19 cellular contexts compared by ENCODE assay signal in the genomic region with DNA sequence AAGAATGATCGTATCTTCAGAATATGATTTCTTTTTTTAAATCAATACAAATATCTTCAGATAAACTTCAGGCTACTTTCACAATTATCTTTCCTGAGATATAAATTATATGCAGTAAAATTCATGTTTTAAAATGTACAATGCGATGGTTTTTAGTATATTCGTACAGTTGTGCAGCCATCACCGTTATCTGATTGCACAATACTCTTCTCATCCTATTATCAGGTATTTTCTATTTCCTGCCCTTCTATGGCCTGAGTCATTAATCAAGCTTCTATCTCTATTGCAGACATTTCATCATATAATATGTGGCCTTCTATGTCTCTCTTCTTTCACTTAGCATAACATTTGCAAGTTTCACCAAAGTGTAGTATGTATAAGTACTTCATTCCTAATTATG.
DNase-seq lines count a peak whose midpoint lies in the region; ATAC-seq, FAIRE-seq and TF ChIP-seq lines count a peak whose summit lies in the region.
"Had no signal": no experiment of that assay in that cellular context is flagged by ENCODE, and none has a peak within 500 bp of the region (broad histone marks: within the 10 kb centered on the region; RNA-seq: fewer than 3 reads in every experiment).

No MANE protein-coding gene starts in this region.

- peaks cover 50% of the 10 kb centered on the region for H3K9me3 ChIP-seq in HepG2 (ENCODE audit: low read length)
- no peaks in the 10 kb centered on the region for H3K9me3 ChIP-seq in right lobe of liver
- no peaks in the 10 kb centered on the region for H3K9me3 ChIP-seq in H1 (ENCODE audit: insufficient read depth in 2 of 2, low read depth in 1 of 2, low read length in 1 of 2)
- H3K9me3 ChIP-seq: BLaER1, Caco-2 had no signal

- H3K27ac ChIP-seq in HepG2 (ENCODE audit: extremely low read length, insufficient read depth, low read length) (no peak overlapping the region), right lobe of liver (no peak overlapping the region), VCaP (peak overlapping the region; percentile 16; the same call in 1 of the 2 replicates), H1 (ENCODE audit: low read depth, low read length) (no peak overlapping the region)
- H3K27ac ChIP-seq: BLaER1, C4-2B had no signal

- TF ChIP-seq POLR2A in HepG2 (IDR thresholded peaks at IDR 0.05; ENCODE audit: insufficient read depth in 1 of 2, low read depth in 2 of 2, low read length in 2 of 2) (no peak), right lobe of liver (IDR thresholded peaks at IDR 0.05) (no peak), H1 (IDR thresholded peaks at IDR 0.05; ENCODE audit: control extremely low read depth in 1 of 2, low read depth in 2 of 2, low read length in 2 of 2) (no peak)

- H3K14ac ChIP-seq in H1 (ENCODE audit: insufficient read length) = no peak overlapping the region

- no peaks in the 10 kb centered on the region for H3K23me2 ChIP-seq in H1 (ENCODE audit: low read depth, low read length)

- H3K4me3 ChIP-seq in HepG2 (replicated peaks in 1 of 3; ENCODE audit: insufficient read depth in 1 of 3, low read depth in 2 of 3, low read length in 3 of 3) (no peak overlapping the region), right lobe of liver (no peak overlapping the region), H1 (ENCODE audit: extremely low read depth in 1 of 4, insufficient read depth in 2 of 4, low read depth in 3 of 4, low read length in 4 of 4) (no peak overlapping the region)
- H3K4me3 ChIP-seq: BLaER1 had no signal

- no peak overlapping the region for H4K8ac ChIP-seq in H1 (ENCODE audit: extremely low read depth, insufficient read depth, low read length)

- no TSS peak for BruUV-seq in HepG2 (replicated peaks; lab: Mats Ljungman, UMichigan)

- no peak overlapping the region for H4K5ac ChIP-seq in H1 (ENCODE audit: insufficient read length, low read depth, low read length)

- CTCF ChIA-PET in HepG2 (lab: Yijun Ruan, JAX; ENCODE audit: low intra/inter-chr PET ratio, low total read pairs) = no interaction called here
- CTCF ChIA-PET in H1 (lab: Charles Lee; ENCODE audit: partially characterized antibody) = no interaction called here

- FAIRE-seq in HepG2 (lab: Jason Lieb, UNC) (no peak), H1 (lab: Jason Lieb, UNC) (no peak)
- FAIRE-seq: GM12891, GM18507 had no signal

- H2BK20ac ChIP-seq in H1 (ENCODE audit: low read length) = no peak overlapping the region

- TF ChIP-seq CTCF in HepG2 (CRISPR knock-in tag; IDR thresholded peaks at IDR 0.05) (no peak), right lobe of liver (IDR thresholded peaks at IDR 0.05) (no peak), VCaP (conservative IDR thresholded peaks at IDR 0.05) (no peak), H1 (IDR thresholded peaks at IDR 0.05; ENCODE audit: control extremely low read depth in 1 of 3, insufficient read depth in 1 of 3, low read depth in 1 of 3, low read length in 3 of 3) (no peak)

- POLR2A ChIA-PET in HepG2 (lab: Yijun Ruan, JAX) (no interaction called here), H1 (lab: Charles Lee; ENCODE audit: partially characterized antibody) (no interaction called here)

- H2BK15ac ChIP-seq in H1 (ENCODE audit: low read length) = no peak overlapping the region

- no peak overlapping the region for H2BK120ac ChIP-seq in H1 (replicated peaks; ENCODE audit: low read depth, low read length)

- no peak overlapping the region for H4K91ac ChIP-seq in H1 (replicated peaks; ENCODE audit: insufficient read length, low read length)

- H2BK12ac ChIP-seq in H1 (ENCODE audit: low read depth, low read length) = no peak overlapping the region

- ATAC-seq in HepG2 (no peak), right lobe of liver (no peak), HG02938 (IDR thresholded peaks at IDR 0.05; ENCODE audit: unreplicated experiment) (no peak)
- ATAC-seq: CD8-positive, alpha-beta T cell had no signal

- no peak for DNase-seq in HepG2 (ENCODE audit: low spot score)
- DNase-seq in right lobe of liver = no peak
- no peak for DNase-seq in H1 (ENCODE audit: low read depth in 1 of 2, low spot score in 2 of 2)
- DNase-seq in occipital lobe (lab: John Stamatoyannopoulos, UW) = no peak
- DNase-seq: Caco-2; CD4-positive, CD25-positive, alpha-beta regulatory T cell; CD8-positive, alpha-beta T cell; DMS153; DMS79 treated with DMSO at 0.1 percent for 48 hours; GF-D8; GOT3; H7; HCEC 1CT had no signal

- no peaks in the 10 kb centered on the region for H3K79me2 ChIP-seq in HepG2 (ENCODE audit: insufficient read depth, low read length)
- H3K79me2 ChIP-seq in H1 (ENCODE audit: control insufficient read depth in 1 of 2, insufficient read depth in 2 of 2, low read length in 2 of 2) = no peaks in the 10 kb centered on the region

- H3K18ac ChIP-seq in H1 (ENCODE audit: extremely low read depth, low read length) = no peak overlapping the region

- H2AFZ ChIP-seq in HepG2 (ENCODE audit: low read length) (no peak overlapping the region), H1 (ENCODE audit: low read length) (no peak overlapping the region)

- no peak overlapping the region for H2BK5ac ChIP-seq in H1 (ENCODE audit: low read depth, low read length)

- H3K4me1 ChIP-seq in HepG2 (ENCODE audit: insufficient read depth, low read length) = no peaks in the 10 kb centered on the region
- H3K4me1 ChIP-seq in right lobe of liver = no peaks in the 10 kb centered on the region
- H3K4me1 ChIP-seq in H1 (replicated peaks in 1 of 4; ENCODE audit: control insufficient read depth in 3 of 4, insufficient read depth in 4 of 4, low read length in 3 of 4) = no peaks in the 10 kb centered on the region
- H3K4me1 ChIP-seq: BLaER1, Caco-2 had no signal

- no peak for TF ChIP-seq EP300 in HepG2 (IDR thresholded peaks at IDR 0.05; ENCODE audit: low read depth in 2 of 2, low read length in 2 of 2)
- no peak for TF ChIP-seq EP300 in HepG2 (CRISPR knock-in tag; IDR thresholded peaks at IDR 0.05; ENCODE audit: borderline replicate concordance)
- TF ChIP-seq EP300 in H1 (IDR thresholded peaks at IDR 0.05; ENCODE audit: borderline replicate concordance in 1 of 2, low read depth in 2 of 2, low read length in 2 of 2) = no peak

- H3K36me3 ChIP-seq in HepG2 (replicated peaks in 1 of 2; ENCODE audit: control insufficient read depth in 1 of 2, insufficient read depth in 2 of 2, low read length in 2 of 2) (no peaks in the 10 kb centered on the region), right lobe of liver (no peaks in the 10 kb centered on the region), H1 (ENCODE audit: control insufficient read depth in 2 of 4, insufficient read depth in 4 of 4, low read length in 3 of 4) (no peaks in the 10 kb centered on the region)
- H3K36me3 ChIP-seq: BLaER1 had no signal

- H4K20me1 ChIP-seq in HepG2 (ENCODE audit: insufficient read depth, low read length) (no peaks in the 10 kb centered on the region), H1 (replicated peaks in 1 of 2; ENCODE audit: control insufficient read depth in 1 of 2, insufficient read depth in 2 of 2, low read length in 2 of 2) (no peaks in the 10 kb centered on the region)
- H4K20me1 ChIP-seq: BLaER1 had no signal

- H3K27me3 ChIP-seq in HepG2 (ENCODE audit: control insufficient read depth in 1 of 2, insufficient read depth in 2 of 2, low read length in 2 of 2) = no peaks in the 10 kb centered on the region
- no peaks in the 10 kb centered on the region for H3K27me3 ChIP-seq in right lobe of liver
- H3K27me3 ChIP-seq in H1 (replicated peaks in 1 of 4; ENCODE audit: control insufficient read depth in 3 of 4, extremely low read depth in 1 of 4, insufficient read depth in 3 of 4, low read length in 3 of 4) = no peaks in the 10 kb centered on the region
- H3K27me3 ChIP-seq: BLaER1 had no signal

- no peak overlapping the region for H3K23ac ChIP-seq in H1 (ENCODE audit: insufficient read length)

- H3K56ac ChIP-seq in H1 (replicated peaks; ENCODE audit: insufficient read length, low read depth, low read length) = no peak overlapping the region

- no peak overlapping the region for H3K9ac ChIP-seq in HepG2 (ENCODE audit: insufficient read depth, low read depth, low read length)
- no peak overlapping the region for H3K9ac ChIP-seq in H1 (replicated peaks in 1 of 4; ENCODE audit: extremely low read depth in 1 of 4, low read depth in 3 of 4, low read length in 3 of 4)
- H3K9ac ChIP-seq: BLaER1 had no signal

- no peaks in the 10 kb centered on the region for H3K79me1 ChIP-seq in H1 (ENCODE audit: low read depth, low read length)

- in situ Hi-C loops in HepG2 (cut with HindIII; ENCODE audit: extremely low pct_ligation_motif_present, low pct_unique_long_range_greater_than_20kb) = no loop called here

- no peak for TF ChIP-seq RAD21 in HepG2 (CRISPR knock-in tag; IDR thresholded peaks at IDR 0.05)
- no peak for TF ChIP-seq RAD21 in H1 (IDR thresholded peaks at IDR 0.05 in 1 of 2, conservative IDR thresholded peaks at IDR 0.05 in 1 of 2; ENCODE audit: low read depth in 2 of 2, low read length in 2 of 2)

- H3K4me2 ChIP-seq in HepG2 (ENCODE audit: low read depth, low read length) (no peak overlapping the region), H1 (ENCODE audit: insufficient read depth in 1 of 2, low read depth in 2 of 2, low read length in 2 of 2) (no peak overlapping the region)
- H3K4me2 ChIP-seq: BLaER1 had no signal

- intact Hi-C loops in HepG2 (cut with micrococcal nuclease; ENCODE audit: unreplicated experiment) = no loop called here
- intact Hi-C loops in right lobe of liver (cut with DNase I) = no loop called here

- no peak overlapping the region for H3K4ac ChIP-seq in H1 (replicated peaks; ENCODE audit: insufficient read length, low read depth, low read length)

- H2AK5ac ChIP-seq in H1 (ENCODE audit: low read depth, low read length) = no peak overlapping the region

- 32% methylated on average over 4 of the region's 4 CpGs for WGBS in HepG2 (ENCODE audit: low lambda C conversion rate)
- 69% methylated on average over 4 of the region's 4 CpGs for WGBS in right lobe of liver (ENCODE audit: insufficient coverage, low coverage, low lambda C conversion rate, missing lambda C conversion rate)
- 99 to 100% methylated on average over 1 to 4 of the region's 4 CpGs for WGBS in H1 (ENCODE audit: extremely low coverage in 1 of 2, insufficient coverage in 1 of 2, insufficient read length in 1 of 2, insufficient replicate concordance in 2 of 2, low coverage in 1 of 2, low lambda C conversion rate in 2 of 2, missing lambda C conversion rate in 1 of 2), 2 experiments

TF ChIP-seq in HepG2, 621 proteins besides CTCF, POLR2A, EP300 and RAD21 (continues in another document):
- TF ChIP-seq KDM4B (CRISPR knock-in tag; IDR thresholded peaks at IDR 0.05) = no peak
- peak; percentile 50; the same call in 1 of the 2 replicates for TF ChIP-seq CEBPB (IDR thresholded peaks at IDR 0.05; ENCODE audit: borderline replicate concordance, low read depth, low read length)
- TF ChIP-seq ZNF143 (CRISPR knock-in tag; IDR thresholded peaks at IDR 0.05) = no peak
- no peak for TF ChIP-seq ZNF207 (IDR thresholded peaks at IDR 0.05; ENCODE audit: borderline replicate concordance)

TF ChIP-seq in H1, 55 proteins besides CTCF, POLR2A, EP300 and RAD21:
- TF ChIP-seq CEBPB (IDR thresholded peaks at IDR 0.05; ENCODE audit: low read depth, low read length) = peak; percentile 17; the same call in 1 of the 2 replicates
- no peak for TF ChIP-seq TEAD4 (IDR thresholded peaks at IDR 0.05; ENCODE audit: low read depth, low read length)
TF ChIP-seq in H1: peak in this region for 1.

Comparison
In these comparisons a context has a peak if more than half of its experiments do, and no peak if none do; other contexts are left out.
1. Of the 41 proteins assayed by ChIP-seq in both HepG2 and H1: peak only in HepG2: none; only in H1: none; in both: CEBPB; in neither: 40.